21 cellular contexts compared by ENCODE assay signal in genomic region chr16:84497836-84498610, GRCh38. TPM values are rescaled to one million over a fixed set of nuclear protein-coding genes. Genes with fewer than 3 reads are reported as not detected.
DNase-seq lines count a peak whose midpoint lies in the region; ATAC-seq, FAIRE-seq and TF ChIP-seq lines count a peak whose summit lies in the region.
"Had no signal": no experiment of that assay in that cellular context is flagged by ENCODE, and none has a peak within 500 bp of the region (broad histone marks: within the 10 kb centered on the region; RNA-seq: fewer than 3 reads in every experiment).

No MANE protein-coding gene starts in this region.

- peaks cover 8% of the 10 kb centered on the region for H3F3A ChIP-seq in PC-3 (ENCODE audit: low read length, unreplicated experiment)

- DNase-seq in PC-3 (no peak), K562 (ENCODE audit: extremely low read depth in 1 of 4, low spot score in 3 of 4) (no peak), left lobe of liver (ENCODE audit: low spot score) (peak; percentile 3), neuronal stem cell (ENCODE audit: low spot score) (no peak), MG63 (no peak), EL (no peak)
- DNase-seq: DMS 273 treated with DMSO at 0.1 percent for 48 hours, DMS79 treated with DMSO at 0.1 percent for 48 hours, H7, KBM-7, NCI-H1092 treated with DMSO at 0.1 percent for 48 hours, NCI-H1436 treated with DMSO at 0.1 percent for 48 hours, NCI-H1930, NCI-H2227 treated with DMSO at 0.1 percent for 48 hours, NCI-H510A, SJCRH30 had no signal

- H3K9me3 ChIP-seq in PC-3 (ENCODE audit: low read length): no peaks in the 10 kb centered on the region
- H3K9me3 ChIP-seq in K562 (replicated peaks; ENCODE audit: control insufficient read depth, insufficient read depth, low read depth, low read length): peaks cover under 1% of the 10 kb centered on the region; the same call in 1 of the 2 replicates
- H3K9me3 ChIP-seq in neuronal stem cell (replicated peaks in 1 of 2; ENCODE audit: control insufficient read depth in 2 of 2, insufficient read depth in 1 of 2, low read depth in 1 of 2, low read length in 2 of 2): peaks cover 2 to 18% of the 10 kb centered on the region in 2 donors
- H3K9me3 ChIP-seq in MG63: no peaks in the 10 kb centered on the region
- H3K9me3 ChIP-seq: Caco-2, SJCRH30 had no signal

- TF ChIP-seq CTCF in PC-3 (conservative IDR thresholded peaks at IDR 0.05; ENCODE audit: low read depth, low read length): no peak
- TF ChIP-seq CTCF in K562 (IDR thresholded peaks at IDR 0.05 in 2 of 3, conservative IDR thresholded peaks at IDR 0.05 in 1 of 3; ENCODE audit: insufficient read depth in 2 of 3, low read depth in 1 of 3, low read length in 3 of 3): no peak

- H3K4ac ChIP-seq in neuronal stem cell (ENCODE audit: low read length): no peak overlapping the region

- peak overlapping the region; percentile 100; the same call in 1 of the 2 replicates for H3K27ac ChIP-seq in PC-3 (ENCODE audit: low read length)
- H3K27ac ChIP-seq in K562 (ENCODE audit: extremely low read depth, low read depth, low read length): no peak overlapping the region
- peak overlapping the region; percentile 20 for H3K27ac ChIP-seq in temporal lobe (ENCODE audit: low read depth, low read length)
- no peak overlapping the region for H3K27ac ChIP-seq in neuronal stem cell (replicated peaks; ENCODE audit: low read length)
- H3K27ac ChIP-seq: BLaER1, SJCRH30 had no signal

- no peak overlapping the region for H3K4me3 ChIP-seq in PC-3 (ENCODE audit: low read length)
- H3K4me3 ChIP-seq in K562: no peak overlapping the region
- H3K4me3 ChIP-seq in neuronal stem cell (ENCODE audit: low read length in 2 of 2): no peak overlapping the region
- no peak overlapping the region for H3K4me3 ChIP-seq in MG63
- H3K4me3 ChIP-seq: BLaER1, GM12878, SJCRH30 had no signal

- TF ChIP-seq POLR2A in K562 (conservative IDR thresholded peaks at IDR 0.05): no peak

- CTCF ChIA-PET in PC-3 (lab: Charles Lee) (no interaction called here), K562 (lab: Yijun Ruan, JAX; ENCODE audit: low intra/inter-chr PET ratio) (no interaction called here)

- no peak for TF ChIP-seq RAD21 in K562 (CRISPR knock-in tag; conservative IDR thresholded peaks at IDR 0.05 in 1 of 2, IDR thresholded peaks at IDR 0.05 in 1 of 2)

- peaks cover 34% of the 10 kb centered on the region for H3K79me2 ChIP-seq in PC-3 (ENCODE audit: low read length)
- H3K79me2 ChIP-seq in K562 (ENCODE audit: control insufficient read depth, insufficient read depth, low read length): no peaks in the 10 kb centered on the region

- H4K91ac ChIP-seq in neuronal stem cell (ENCODE audit: low read depth, low read length, poor library complexity): no peak overlapping the region

- whole genome bisulfite sequencing in K562 (ENCODE audit: insufficient coverage, low coverage, missing lambda C conversion rate): 38% methylated on average over 7 of the region's 7 CpGs
- WGBS in neuronal stem cell (ENCODE audit: extremely low coverage in 2 of 2, insufficient read length in 2 of 2, insufficient replicate concordance in 1 of 2), 2 donors: no CpG with 5 or more reads among the region's 7 CpGs

- in situ Hi-C loops in K562 (cut with MboI): no loop called here

- H2BK120ac ChIP-seq in neuronal stem cell (ENCODE audit: low read depth, low read length): no peak overlapping the region

- H4K20me1 ChIP-seq in PC-3 (ENCODE audit: low read length) (no peaks in the 10 kb centered on the region), K562 (replicated peaks; ENCODE audit: control insufficient read depth, insufficient read depth, low read length) (no peaks in the 10 kb centered on the region)
- H4K20me1 ChIP-seq: BLaER1 had no signal

- BruUV-seq in PC-3 (replicated peaks; lab: Mats Ljungman, UMichigan) (no TSS peak), K562 (replicated peaks; lab: Mats Ljungman, UMichigan) (no TSS peak)

- no peak overlapping the region for H4K8ac ChIP-seq in neuronal stem cell (ENCODE audit: low read depth, low read length)

- no peak overlapping the region for H3K18ac ChIP-seq in neuronal stem cell (ENCODE audit: low read length)

- no peaks in the 10 kb centered on the region for H3K9me1 ChIP-seq in K562 (ENCODE audit: control insufficient read depth, insufficient read depth, low read length)

- H2BK15ac ChIP-seq in neuronal stem cell (ENCODE audit: low read length): no peak overlapping the region

- no peak overlapping the region for H3K23ac ChIP-seq in neuronal stem cell (ENCODE audit: low read depth, low read length, poor library complexity)

- H3K4me2 ChIP-seq in PC-3 (ENCODE audit: low read length): no peak overlapping the region
- H3K4me2 ChIP-seq in K562 (ENCODE audit: insufficient read depth, low read length): no peak overlapping the region; the same call in 1 of the 2 replicates
- no peak overlapping the region for H3K4me2 ChIP-seq in neuronal stem cell (ENCODE audit: insufficient read depth, low read length, poor library complexity, severe bottlenecking)
- H3K4me2 ChIP-seq: BLaER1 had no signal

- POLR2A ChIA-PET in PC-3 (lab: Charles Lee; ENCODE audit: unreplicated experiment): no interaction called here
- POLR2A ChIA-PET in K562 (lab: Yijun Ruan, JAX): interaction anchor here (0.6 to 1.5 kb wide), 4 partner anchors 8 to 225 kb away, joined by 4 to 8 read pairs (median 4); no protein-coding TSS in a partner anchor

- H2AK5ac ChIP-seq in neuronal stem cell (ENCODE audit: low read depth, low read length): no peak overlapping the region

- no peak for ATAC-seq in PC-3
- no peak for ATAC-seq in K562
- ATAC-seq in left lobe of liver: no peak
- ATAC-seq: GM12878, Panc1 had no signal

- FAIRE-seq in K562 (lab: Jason Lieb, UNC): no peak
- FAIRE-seq: GM12878 had no signal

- no peak overlapping the region for H2BK12ac ChIP-seq in neuronal stem cell (ENCODE audit: low read length)

- H3K27me3 ChIP-seq in PC-3 (ENCODE audit: low read length) (no peaks in the 10 kb centered on the region), K562 (ENCODE audit: control insufficient read depth in 2 of 2, insufficient read depth in 2 of 2, low read length in 2 of 2) (no peaks in the 10 kb centered on the region), neuronal stem cell (ENCODE audit: control insufficient read depth in 3 of 3, insufficient read depth in 3 of 3, low read depth in 1 of 3, low read length in 3 of 3) (no peaks in the 10 kb centered on the region), MG63 (no peaks in the 10 kb centered on the region)
- H3K27me3 ChIP-seq: BLaER1, SJCRH30 had no signal

- H2BK5ac ChIP-seq in neuronal stem cell (ENCODE audit: low read length): no peak overlapping the region

- TF ChIP-seq EP300 in K562 (IDR thresholded peaks at IDR 0.05; ENCODE audit: low read length): no peak

- H3K79me1 ChIP-seq in neuronal stem cell (ENCODE audit: low read depth, low read length): peaks cover 4% of the 10 kb centered on the region

- no peak overlapping the region for H3K9ac ChIP-seq in PC-3 (ENCODE audit: low read length)
- no peak overlapping the region for H3K9ac ChIP-seq in K562 (ENCODE audit: insufficient read depth in 1 of 2, low read depth in 2 of 2, low read length in 2 of 2)
- no peak overlapping the region for H3K9ac ChIP-seq in neuronal stem cell (ENCODE audit: low read depth, low read length, poor library complexity)
- H3K9ac ChIP-seq: BLaER1 had no signal

- H3K4me1 ChIP-seq in PC-3 (ENCODE audit: insufficient read depth, low read length) (peaks cover 46% of the 10 kb centered on the region), K562 (replicated peaks in 1 of 2; ENCODE audit: control insufficient read depth in 2 of 2, insufficient read depth in 2 of 2, low read length in 2 of 2) (peaks cover 4 to 6% of the 10 kb centered on the region in 2 experiments; a peak in 3 of 5 replicates), neuronal stem cell (ENCODE audit: control insufficient read depth in 2 of 2, insufficient read depth in 1 of 2, low read depth in 1 of 2, low read length in 2 of 2) (no peaks in the 10 kb centered on the region)
- H3K4me1 ChIP-seq: SJCRH30 had no signal

- no peak overlapping the region for H2AFZ ChIP-seq in PC-3 (ENCODE audit: low read length)
- H2AFZ ChIP-seq in K562 (ENCODE audit: low read depth, low read length): no peak overlapping the region
- no peak overlapping the region for H2AFZ ChIP-seq in neuronal stem cell (ENCODE audit: low read length)

- H3K36me3 ChIP-seq in PC-3 (ENCODE audit: low read depth, low read length): peaks cover 49% of the 10 kb centered on the region
- H3K36me3 ChIP-seq in K562 (ENCODE audit: control insufficient read depth, insufficient read depth, low read length): peaks cover 10% of the 10 kb centered on the region
- peaks cover 30 to 76% of the 10 kb centered on the region in 2 donors for H3K36me3 ChIP-seq in neuronal stem cell (replicated peaks in 1 of 2; ENCODE audit: control insufficient read depth in 2 of 2, insufficient read depth in 2 of 2, low read length in 2 of 2)
- H3K36me3 ChIP-seq in MG63: peaks cover 13% of the 10 kb centered on the region

- no peaks in the 10 kb centered on the region for H3K9me2 ChIP-seq in PC-3 (replicated peaks; ENCODE audit: low read length)

- intact Hi-C loops in PC-3 (cut with micrococcal nuclease): no loop called here
- intact Hi-C loops in K562 (cut with micrococcal nuclease): no loop called here

- H3K14ac ChIP-seq in neuronal stem cell (ENCODE audit: low read length): no peak overlapping the region

TF ChIP-seq in K562, 482 proteins besides CTCF, POLR2A, EP300 and RAD21 (continues in another document):
- TF ChIP-seq ZNF217 (CRISPR knock-in tag; IDR thresholded peaks at IDR 0.05): no peak

RNA-seq across cellular contexts. Expression of gene MEAK7, which starts 6.4 kb away (rescaled TPM):
- 19.2 and 22.5 TPM in 2 replicates for total RNA-seq in PC-3 (2014; rRNA removed)
- 28.0 and 31.3 TPM in 2 replicates for total RNA-seq in K562 (2011; cell fraction: chromatin; rRNA removed; ENCODE audit: low replicate concordance)
- total RNA-seq in K562 (2011; cell fraction: nucleolus; rRNA removed): 15.3 and 17.1 TPM in 2 replicates
- 20.8 and 27.1 TPM in 2 replicates for total RNA-seq in K562 (2011; cell fraction: nucleoplasm; rRNA removed)
- total RNA-seq in K562 (2014; rRNA removed): 6.1 and 7.8 TPM in 2 replicates
- 5.2 and 5.6 TPM in 2 replicates for total RNA-seq in K562 (2014; rRNA removed; fragmentation: Illumina TruSeq; extraction: Trizol)
- 6.5 and 6.6 TPM in 2 replicates for total RNA-seq in K562 (2015; rRNA removed; fragmentation: Illumina TruSeq; extraction: Trizol)
- total RNA-seq in K562 (2021): 9.8 and 10.0 TPM in 2 replicates
- polyA plus RNA-seq in K562 (2011; rRNA removed): 13.2 and 14.5 TPM in 2 replicates
- 10.5 and 17.4 TPM in 2 replicates for polyA plus RNA-seq in K562 (2011; cell fraction: cytosol; rRNA removed)
- 10.3 and 11.5 TPM in 2 replicates for polyA plus RNA-seq in K562 (2011; cell fraction: nucleus; rRNA removed)
- polyA plus RNA-seq in K562 (2012): 7.7 and 9.3 TPM in 2 replicates
- 8.7 and 8.8 TPM in 2 replicates for polyA plus RNA-seq in K562 (2014; fragmentation: Illumina TruSeq; extraction: Trizol)
- polyA plus RNA-seq in K562 (2014; fragmentation: Nextera tagmentation; extraction: Ambion mirVana): 1 to 10 TPM; 1.4 to 1.8 TPM
- polyA plus RNA-seq in K562 (2014; rRNA removed): 6.2 and 6.3 TPM in 2 replicates
- polyA minus RNA-seq in K562 (2011; rRNA and poly(A)+ RNA removed): 14.5 and 17.2 TPM in 2 replicates
- polyA minus RNA-seq in K562 (2011; cell fraction: cytosol; rRNA and poly(A)+ RNA removed): 9.0 and 11.2 TPM in 2 replicates
- 7.8 and 14.0 TPM in 2 replicates for polyA minus RNA-seq in K562 (2011; cell fraction: nucleus; rRNA and poly(A)+ RNA removed)
- total RNA-seq in left lobe of liver: 2.9 TPM
- total RNA-seq in temporal lobe: 11.8 TPM
- 8.0 TPM for polyA plus RNA-seq in neuronal stem cell (2013, experiment 1 of 2)
- 8.4 TPM for polyA plus RNA-seq in neuronal stem cell (2013, experiment 2 of 2)
- total RNA-seq in MG63 (2014; rRNA removed; shearing (Covaris generic); ENCODE audit: low replicate concordance): 12.3 and 15.0 TPM in 2 replicates

Comparison
In these comparisons a context has a peak if more than half of its experiments do, and no peak if none do; other contexts are left out.
1. H3K27ac ChIP-seq: peak in PC-3 (single experiment) and temporal lobe (single experiment); none in K562 (single experiment) and neuronal stem cell (single experiment).